ENCODE assay signal across 1 cellular context in the genomic region with DNA sequence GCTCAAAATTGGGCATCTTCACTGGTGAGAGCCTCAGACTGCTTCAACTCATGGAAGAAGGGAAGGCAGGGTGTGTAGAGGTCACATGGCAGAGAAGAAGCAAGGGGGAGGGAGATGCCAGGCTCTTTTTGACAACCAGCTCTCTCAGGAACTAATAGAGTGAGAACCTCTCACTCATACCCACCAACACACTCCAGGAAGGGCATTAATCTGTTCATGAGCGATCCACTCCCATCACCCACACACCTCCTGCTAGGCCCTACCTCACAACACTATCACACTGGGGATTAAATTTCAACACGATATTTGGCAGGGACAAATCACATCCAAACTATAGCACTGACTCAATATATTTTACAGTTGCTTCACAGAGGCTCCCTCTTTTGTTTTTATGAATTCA.
TF ChIP-seq lines count a peak whose summit lies in the region.

No MANE protein-coding gene starts in this region.

TF ChIP-seq in WTC11, 78 proteins besides CTCF, POLR2A, EP300 and RAD21 (continued from another document):
- TF ChIP-seq, protein P1, sequence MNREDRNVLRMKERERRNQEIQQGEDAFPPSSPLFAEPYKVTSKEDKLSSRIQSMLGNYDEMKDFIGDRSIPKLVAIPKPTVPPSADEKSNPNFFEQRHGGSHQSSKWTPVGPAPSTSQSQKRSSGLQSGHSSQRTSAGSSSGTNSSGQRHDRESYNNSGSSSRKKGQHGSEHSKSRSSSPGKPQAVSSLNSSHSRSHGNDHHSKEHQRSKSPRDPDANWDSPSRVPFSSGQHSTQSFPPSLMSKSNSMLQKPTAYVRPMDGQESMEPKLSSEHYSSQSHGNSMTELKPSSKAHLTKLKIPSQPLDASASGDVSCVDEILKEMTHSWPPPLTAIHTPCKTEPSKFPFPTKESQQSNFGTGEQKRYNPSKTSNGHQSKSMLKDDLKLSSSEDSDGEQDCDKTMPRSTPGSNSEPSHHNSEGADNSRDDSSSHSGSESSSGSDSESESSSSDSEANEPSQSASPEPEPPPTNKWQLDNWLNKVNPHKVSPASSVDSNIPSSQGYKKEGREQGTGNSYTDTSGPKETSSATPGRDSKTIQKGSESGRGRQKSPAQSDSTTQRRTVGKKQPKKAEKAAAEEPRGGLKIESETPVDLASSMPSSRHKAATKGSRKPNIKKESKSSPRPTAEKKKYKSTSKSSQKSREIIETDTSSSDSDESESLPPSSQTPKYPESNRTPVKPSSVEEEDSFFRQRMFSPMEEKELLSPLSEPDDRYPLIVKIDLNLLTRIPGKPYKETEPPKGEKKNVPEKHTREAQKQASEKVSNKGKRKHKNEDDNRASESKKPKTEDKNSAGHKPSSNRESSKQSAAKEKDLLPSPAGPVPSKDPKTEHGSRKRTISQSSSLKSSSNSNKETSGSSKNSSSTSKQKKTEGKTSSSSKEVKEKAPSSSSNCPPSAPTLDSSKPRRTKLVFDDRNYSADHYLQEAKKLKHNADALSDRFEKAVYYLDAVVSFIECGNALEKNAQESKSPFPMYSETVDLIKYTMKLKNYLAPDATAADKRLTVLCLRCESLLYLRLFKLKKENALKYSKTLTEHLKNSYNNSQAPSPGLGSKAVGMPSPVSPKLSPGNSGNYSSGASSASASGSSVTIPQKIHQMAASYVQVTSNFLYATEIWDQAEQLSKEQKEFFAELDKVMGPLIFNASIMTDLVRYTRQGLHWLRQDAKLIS (CRISPR knock-in tag; IDR thresholded peaks at IDR 0.05; ENCODE audit: borderline replicate concordance) = no peak
- TF ChIP-seq NR3C1 (CRISPR knock-in tag; conservative IDR thresholded peaks at IDR 0.05; ENCODE audit: low read depth) (no peak), GTF2I (CRISPR knock-in tag; conservative IDR thresholded peaks at IDR 0.05) (no peak), EMX1 (CRISPR knock-in tag; IDR thresholded peaks at IDR 0.05) (no peak), ZBTB21 (CRISPR knock-in tag; IDR thresholded peaks at IDR 0.05; ENCODE audit: borderline replicate concordance) (no peak), NR1H2 (CRISPR knock-in tag; IDR thresholded peaks at IDR 0.05) (no peak), MXD4 (CRISPR knock-in tag; IDR thresholded peaks at IDR 0.05; ENCODE audit: borderline replicate concordance) (no peak), TEAD1 (CRISPR knock-in tag; IDR thresholded peaks at IDR 0.05) (no peak), HMGA2 (CRISPR knock-in tag; IDR thresholded peaks at IDR 0.05) (no peak), SMAD4 (CRISPR knock-in tag; IDR thresholded peaks at IDR 0.05) (no peak), ZNF232 (CRISPR knock-in tag; IDR thresholded peaks at IDR 0.05) (no peak), OVOL2 (CRISPR knock-in tag; IDR thresholded peaks at IDR 0.05; ENCODE audit: borderline replicate concordance) (no peak)
- TF ChIP-seq, protein P2, sequence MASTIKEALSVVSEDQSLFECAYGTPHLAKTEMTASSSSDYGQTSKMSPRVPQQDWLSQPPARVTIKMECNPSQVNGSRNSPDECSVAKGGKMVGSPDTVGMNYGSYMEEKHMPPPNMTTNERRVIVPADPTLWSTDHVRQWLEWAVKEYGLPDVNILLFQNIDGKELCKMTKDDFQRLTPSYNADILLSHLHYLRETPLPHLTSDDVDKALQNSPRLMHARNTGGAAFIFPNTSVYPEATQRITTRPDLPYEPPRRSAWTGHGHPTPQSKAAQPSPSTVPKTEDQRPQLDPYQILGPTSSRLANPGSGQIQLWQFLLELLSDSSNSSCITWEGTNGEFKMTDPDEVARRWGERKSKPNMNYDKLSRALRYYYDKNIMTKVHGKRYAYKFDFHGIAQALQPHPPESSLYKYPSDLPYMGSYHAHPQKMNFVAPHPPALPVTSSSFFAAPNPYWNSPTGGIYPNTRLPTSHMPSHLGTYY (CRISPR knock-in tag; IDR thresholded peaks at IDR 0.05) = no peak
- TF ChIP-seq, protein P3, sequence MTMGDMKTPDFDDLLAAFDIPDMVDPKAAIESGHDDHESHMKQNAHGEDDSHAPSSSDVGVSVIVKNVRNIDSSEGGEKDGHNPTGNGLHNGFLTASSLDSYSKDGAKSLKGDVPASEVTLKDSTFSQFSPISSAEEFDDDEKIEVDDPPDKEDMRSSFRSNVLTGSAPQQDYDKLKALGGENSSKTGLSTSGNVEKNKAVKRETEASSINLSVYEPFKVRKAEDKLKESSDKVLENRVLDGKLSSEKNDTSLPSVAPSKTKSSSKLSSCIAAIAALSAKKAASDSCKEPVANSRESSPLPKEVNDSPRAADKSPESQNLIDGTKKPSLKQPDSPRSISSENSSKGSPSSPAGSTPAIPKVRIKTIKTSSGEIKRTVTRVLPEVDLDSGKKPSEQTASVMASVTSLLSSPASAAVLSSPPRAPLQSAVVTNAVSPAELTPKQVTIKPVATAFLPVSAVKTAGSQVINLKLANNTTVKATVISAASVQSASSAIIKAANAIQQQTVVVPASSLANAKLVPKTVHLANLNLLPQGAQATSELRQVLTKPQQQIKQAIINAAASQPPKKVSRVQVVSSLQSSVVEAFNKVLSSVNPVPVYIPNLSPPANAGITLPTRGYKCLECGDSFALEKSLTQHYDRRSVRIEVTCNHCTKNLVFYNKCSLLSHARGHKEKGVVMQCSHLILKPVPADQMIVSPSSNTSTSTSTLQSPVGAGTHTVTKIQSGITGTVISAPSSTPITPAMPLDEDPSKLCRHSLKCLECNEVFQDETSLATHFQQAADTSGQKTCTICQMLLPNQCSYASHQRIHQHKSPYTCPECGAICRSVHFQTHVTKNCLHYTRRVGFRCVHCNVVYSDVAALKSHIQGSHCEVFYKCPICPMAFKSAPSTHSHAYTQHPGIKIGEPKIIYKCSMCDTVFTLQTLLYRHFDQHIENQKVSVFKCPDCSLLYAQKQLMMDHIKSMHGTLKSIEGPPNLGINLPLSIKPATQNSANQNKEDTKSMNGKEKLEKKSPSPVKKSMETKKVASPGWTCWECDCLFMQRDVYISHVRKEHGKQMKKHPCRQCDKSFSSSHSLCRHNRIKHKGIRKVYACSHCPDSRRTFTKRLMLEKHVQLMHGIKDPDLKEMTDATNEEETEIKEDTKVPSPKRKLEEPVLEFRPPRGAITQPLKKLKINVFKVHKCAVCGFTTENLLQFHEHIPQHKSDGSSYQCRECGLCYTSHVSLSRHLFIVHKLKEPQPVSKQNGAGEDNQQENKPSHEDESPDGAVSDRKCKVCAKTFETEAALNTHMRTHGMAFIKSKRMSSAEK (CRISPR knock-in tag; IDR thresholded peaks at IDR 0.05; ENCODE audit: borderline replicate concordance) = no peak
- TF ChIP-seq, protein P4, sequence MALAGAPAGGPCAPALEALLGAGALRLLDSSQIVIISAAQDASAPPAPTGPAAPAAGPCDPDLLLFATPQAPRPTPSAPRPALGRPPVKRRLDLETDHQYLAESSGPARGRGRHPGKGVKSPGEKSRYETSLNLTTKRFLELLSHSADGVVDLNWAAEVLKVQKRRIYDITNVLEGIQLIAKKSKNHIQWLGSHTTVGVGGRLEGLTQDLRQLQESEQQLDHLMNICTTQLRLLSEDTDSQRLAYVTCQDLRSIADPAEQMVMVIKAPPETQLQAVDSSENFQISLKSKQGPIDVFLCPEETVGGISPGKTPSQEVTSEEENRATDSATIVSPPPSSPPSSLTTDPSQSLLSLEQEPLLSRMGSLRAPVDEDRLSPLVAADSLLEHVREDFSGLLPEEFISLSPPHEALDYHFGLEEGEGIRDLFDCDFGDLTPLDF (CRISPR knock-in tag; IDR thresholded peaks at IDR 0.05) = no peak
- TF ChIP-seq, protein P5, sequence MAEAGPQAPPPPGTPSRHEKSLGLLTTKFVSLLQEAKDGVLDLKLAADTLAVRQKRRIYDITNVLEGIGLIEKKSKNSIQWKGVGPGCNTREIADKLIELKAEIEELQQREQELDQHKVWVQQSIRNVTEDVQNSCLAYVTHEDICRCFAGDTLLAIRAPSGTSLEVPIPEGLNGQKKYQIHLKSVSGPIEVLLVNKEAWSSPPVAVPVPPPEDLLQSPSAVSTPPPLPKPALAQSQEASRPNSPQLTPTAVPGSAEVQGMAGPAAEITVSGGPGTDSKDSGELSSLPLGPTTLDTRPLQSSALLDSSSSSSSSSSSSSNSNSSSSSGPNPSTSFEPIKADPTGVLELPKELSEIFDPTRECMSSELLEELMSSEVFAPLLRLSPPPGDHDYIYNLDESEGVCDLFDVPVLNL (CRISPR knock-in tag; IDR thresholded peaks at IDR 0.05; ENCODE audit: borderline replicate concordance, low read depth) = no peak
